17 cellular contexts compared by ENCODE assay signal in genomic region chr20:53265304-53265875, GRCh38.
"Had no signal": no experiment of that assay in that cellular context is flagged by ENCODE, and none has a peak within 500 bp of the region (broad histone marks: within the 10 kb centered on the region; RNA-seq: fewer than 3 reads in every experiment).

No MANE protein-coding gene starts in this region.

- H3K4me3 ChIP-seq: hepatocyte, right atrium auricular region, sigmoid colon, skin epidermis had no signal

- H3K36me3 ChIP-seq: neutrophil, right atrium auricular region, sigmoid colon had no signal

- H3K4me1 Mint-ChIP-seq: naive B cell had no signal

- H3K27ac ChIP-seq: foreskin keratinocyte, hepatocyte, neutrophil, right atrium auricular region, sigmoid colon, skin epidermis had no signal

- H3K4me1 ChIP-seq: foreskin keratinocyte, right atrium auricular region had no signal

- H3K36me3 Mint-ChIP-seq: naive B cell had no signal

- H3K27me3 Mint-ChIP-seq: dendritic cell treated with granulocyte-macrophage colony-stimulating factor and Interleukin-4, amounts not matched to agents 40 ng/mL and 50 ng/mL, for 4 days had no signal

- H3K9me3 ChIP-seq: neutrophil, right atrium auricular region, sigmoid colon had no signal

- H3K27me3 ChIP-seq: foreskin keratinocyte, hepatocyte, right atrium auricular region, sigmoid colon had no signal

- DNase-seq: effector memory CD8-positive, alpha-beta T cell; foreskin keratinocyte; left colon; mesendoderm; naive B cell; nephron progenitor cell; posterior cingulate gyrus; sigmoid colon; stimulated activated naive CD4-positive, alpha-beta T cell treated with Interleukin-2 at 50 U/mL for 16 hours; trophoblast cell had no signal

- FAIRE-seq: colon, urothelium cell line had no signal

- H3K4me3 Mint-ChIP-seq: dendritic cell treated with granulocyte-macrophage colony-stimulating factor and Interleukin-4, amounts not matched to agents 40 ng/mL and 50 ng/mL, for 4 days; effector memory CD8-positive, alpha-beta T cell; naive B cell; nephron progenitor cell had no signal

- ATAC-seq: effector memory CD8-positive, alpha-beta T cell; foreskin keratinocyte; left colon had no signal

- H3K27ac Mint-ChIP-seq: dendritic cell treated with granulocyte-macrophage colony-stimulating factor and Interleukin-4, amounts not matched to agents 40 ng/mL and 50 ng/mL, for 4 days; effector memory CD8-positive, alpha-beta T cell; naive B cell; nephron progenitor cell had no signal

- H3K9me3 Mint-ChIP-seq: dendritic cell treated with granulocyte-macrophage colony-stimulating factor and Interleukin-4, amounts not matched to agents 40 ng/mL and 50 ng/mL, for 4 days; effector memory CD8-positive, alpha-beta T cell; naive B cell; nephron progenitor cell had no signal
